15 cellular contexts compared by ENCODE assay signal in genomic region chr17:15784339-15784738, GRCh38. TPM values are rescaled to one million over a fixed set of nuclear protein-coding genes. Genes with fewer than 3 reads are reported as not detected.
DNase-seq lines count a peak whose midpoint lies in the region; TF ChIP-seq lines count a peak whose summit lies in the region.
"Not testable (repeated sequence)": the region's sequence is repeated elsewhere in the genome, so short reads cannot be mapped to it uniquely, and the experiment has no call there.
"Had no signal": no experiment of that assay in that cellular context is flagged by ENCODE, and none has a peak within 500 bp of the region (broad histone marks: within the 10 kb centered on the region; RNA-seq: fewer than 3 reads in every experiment).

No MANE protein-coding gene starts in this region.

- POLR2A ChIA-PET in MCF 10A (lab: Yijun Ruan, JAX), result not testable (repeated sequence)

- not testable (repeated sequence) for H3K36me3 Mint-ChIP-seq in MCF 10A (ENCODE audit: insufficient read depth, unreplicated experiment)
- H3K36me3 Mint-ChIP-seq in nephron progenitor cell (ENCODE audit: low read depth), result peaks cover 12% of the 10 kb centered on the region

- TF ChIP-seq POLR2A in sigmoid colon (IDR thresholded peaks at IDR 0.05), result not testable (repeated sequence)

- TF ChIP-seq EP300 in sigmoid colon (IDR thresholded peaks at IDR 0.05), result not testable (repeated sequence)

- TF ChIP-seq CTCF in MCF 10A (IDR thresholded peaks at IDR 0.05; ENCODE audit: unreplicated experiment); hepatocyte (IDR thresholded peaks at IDR 0.05; ENCODE audit: poor library complexity); nephron progenitor cell (IDR thresholded peaks at IDR 0.05); sigmoid colon (IDR thresholded peaks at IDR 0.05): not testable (repeated sequence)

- not testable (repeated sequence) for H2AFZ ChIP-seq in GM23248, hepatocyte

- not testable (repeated sequence) for H3K4me3 Mint-ChIP-seq in MCF 10A (ENCODE audit: unreplicated experiment)
- peak overlapping the region; percentile 25 for H3K4me3 Mint-ChIP-seq in nephron progenitor cell

- H3K9me3 Mint-ChIP-seq in MCF 10A (ENCODE audit: unreplicated experiment), result peaks cover 17% of the 10 kb centered on the region
- H3K9me3 Mint-ChIP-seq in nephron progenitor cell, result peaks cover 15% of the 10 kb centered on the region

- H4K20me1 ChIP-seq in GM23248 (ENCODE audit: insufficient read depth); hepatocyte (ENCODE audit: insufficient read depth, poor library complexity, severe bottlenecking): not testable (repeated sequence)

- not testable (repeated sequence) for H3K4me1 ChIP-seq in GM23248 (ENCODE audit: insufficient read depth); hepatocyte (ENCODE audit: insufficient read depth)
- peaks cover 0 to 21% (median 15%) of the 10 kb centered on the region in 4 donors for H3K4me1 ChIP-seq in sigmoid colon

- H3K9ac ChIP-seq in GM23248, result not testable (repeated sequence)

- DNase-seq in GM23248 (peak; percentile 26), SHP77 (lab: John Stamatoyannopoulos, UW) (peak; percentile 6 to 26), MCF 10A (ENCODE audit: unreplicated experiment) (peak; percentile 7), fibroblast of peridontal ligament (ENCODE audit: extremely low read depth) (peak; percentile 59), sigmoid colon (peak; percentile 72)
- not testable (repeated sequence) for DNase-seq in hepatocyte (ENCODE audit: low spot score); nephron progenitor cell

- not testable (repeated sequence) for H3K4me3 ChIP-seq in GM23248, hepatocyte, sigmoid colon

- not testable (repeated sequence) for H3K9me2 ChIP-seq in GM23248 (ENCODE audit: insufficient read depth); hepatocyte (replicated peaks; ENCODE audit: insufficient read depth)

- H3K27ac ChIP-seq in GM23248, hepatocyte: not testable (repeated sequence)
- peak overlapping the region in 1 of 4 donors; percentile 27 for H3K27ac ChIP-seq in sigmoid colon

- H3F3A ChIP-seq in GM23248 (ENCODE audit: insufficient read depth), result not testable (repeated sequence)

- in situ Hi-C loops in GM23248 (cut with MboI), result not testable (repeated sequence)

- H3K36me3 ChIP-seq in GM23248 (ENCODE audit: low read depth); hepatocyte (replicated peaks; ENCODE audit: insufficient read depth, low read depth); sigmoid colon: not testable (repeated sequence)

- not testable (repeated sequence) for BruUV-seq in MCF 10A (replicated peaks; lab: Mats Ljungman, UMichigan)

- not testable (repeated sequence) for H3K27ac Mint-ChIP-seq in MCF 10A (ENCODE audit: low read depth, unreplicated experiment); nephron progenitor cell

- CTCF ChIA-PET in MCF 10A (lab: Yijun Ruan, JAX), result not testable (repeated sequence)

- not testable (repeated sequence) for H3K27me3 ChIP-seq in GM23248 (replicated peaks; ENCODE audit: insufficient read depth); hepatocyte; sigmoid colon

- WGBS in GM23248 (ENCODE audit: low coverage in 1 of 2, low lambda C conversion rate in 2 of 2, missing lambda C conversion rate in 2 of 2), 2 experiments, result 75 to 82% methylated on average over 2 of the region's 2 CpGs
- 79% methylated on average over 2 of the region's 2 CpGs for WGBS in hepatocyte (ENCODE audit: low lambda C conversion rate, missing lambda C conversion rate)
- 76 to 78% methylated on average over 2 of the region's 2 CpGs for WGBS in sigmoid colon, 2 donors

- not testable (repeated sequence) for H3K27me3 Mint-ChIP-seq in MCF 10A (ENCODE audit: insufficient read depth, unreplicated experiment); nephron progenitor cell (ENCODE audit: low read depth, poor library complexity)

- H3K4me2 ChIP-seq in GM23248 (ENCODE audit: unreplicated experiment), result not testable (repeated sequence)
- H3K4me2 ChIP-seq in hepatocyte, result peak overlapping the region; percentile 28

- H3K9me3 ChIP-seq in GM23248 (ENCODE audit: low read depth); hepatocyte (ENCODE audit: low read depth); sigmoid colon: not testable (repeated sequence)

- H3K4me1 Mint-ChIP-seq in MCF 10A (ENCODE audit: insufficient read depth, unreplicated experiment); nephron progenitor cell: not testable (repeated sequence)

- intact Hi-C loops in MCF 10A (cut with micrococcal nuclease); sigmoid colon (cut with DNase I): not testable (repeated sequence)

- not testable (repeated sequence) for H3K79me2 ChIP-seq in GM23248 (ENCODE audit: insufficient read depth); hepatocyte

RNA-seq across cellular contexts. Expression of gene TBC1D26, which starts 52.3 kb away (rescaled TPM):
- not detected in 2 replicates for total RNA-seq in GM23248 (2014; rRNA removed; shearing (Covaris generic))
- polyA plus RNA-seq in GM23248 (2016; fragmentation: Nextera tagmentation; extraction: Ambion mirVana) (not detected in 2 replicates), hepatocyte (0.30 and 0.57 TPM in 2 replicates), sigmoid colon (under 1 TPM in 1 of 3 donors, not detected in 2; 0.10 TPM)
- total RNA-seq in MCF 10A (2022) (not detected in 2 replicates), hepatocyte (0.40 and 1.7 TPM in 2 replicates), sigmoid colon (1 to 10 TPM in 1 of 4 donors, under 1 TPM in 1, not detected in 2; 0.66 to 1.1 TPM)
- total RNA-seq: Caco-2, dermis microvascular lymphatic vessel endothelial cell, foreskin keratinocyte, H4, heart right ventricle, pancreas had no signal
- polyA plus RNA-seq: naive thymus-derived CD4-positive, alpha-beta T cell; SK-N-SH had no signal
